ENCODE assay signal across 19 cellular contexts in the genomic region with DNA sequence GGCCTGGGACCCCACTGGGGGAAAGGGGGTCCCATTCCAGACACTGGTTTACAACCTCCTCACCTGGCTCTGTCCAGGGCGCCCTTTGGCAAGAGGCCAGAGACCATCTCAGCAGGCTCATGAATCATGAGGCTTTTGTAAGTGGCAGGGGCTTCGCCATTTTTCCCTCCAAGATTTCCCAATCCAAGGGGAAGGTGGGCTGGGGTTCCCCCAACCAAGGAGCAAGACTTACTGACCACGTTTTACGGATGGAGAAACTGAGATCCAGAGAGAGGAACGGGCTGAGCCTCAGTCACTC.
"Had no signal": no experiment of that assay in that cellular context is flagged by ENCODE, and none has a peak within 500 bp of the region (broad histone marks: within the 10 kb centered on the region; RNA-seq: fewer than 3 reads in every experiment).

No MANE protein-coding gene starts in this region.

- H3K4me1 ChIP-seq: Peyer's patch had no signal

- H3K27ac ChIP-seq: Peyer's patch, RWPE1 had no signal

- H3K9me3 ChIP-seq: Peyer's patch had no signal

- H3K27me3 ChIP-seq: Peyer's patch had no signal

- H3K4me3 ChIP-seq: Peyer's patch had no signal

- H3K36me3 ChIP-seq: Peyer's patch had no signal

- DNase-seq: activated CD4-positive, alpha-beta T cell treated with anti-CD3 and anti-CD28 coated beads for 4 hours; activated CD8-positive, alpha-beta T cell treated with anti-CD3 and anti-CD28 coated beads for 36 hours; activated gamma-delta T cell; activated naive CD4-positive, alpha-beta T cell treated with anti-CD3 and anti-CD28 coated beads for 36 hours; activated T-cell treated with anti-CD3 and anti-CD28 coated beads for 4 hours; activated T-cell treated with anti-CD3 and anti-CD28 coated beads, Interleukin-2, amount 50 U/mL, for 48 hours; amygdala; KG1; NCI-H1092; NCI-H1417 treated with DMSO at 0.1 percent for 48 hours; NCI-H1694; NCI-H2029; NCI-H2107; NCI-H2171 treated with DMSO at 0.1 percent for 48 hours; NCI-H510A treated with DMSO at 0.1 percent for 48 hours; NCI-H69; Peyer's patch; SHP77 had no signal
